In the genomic region with DNA sequence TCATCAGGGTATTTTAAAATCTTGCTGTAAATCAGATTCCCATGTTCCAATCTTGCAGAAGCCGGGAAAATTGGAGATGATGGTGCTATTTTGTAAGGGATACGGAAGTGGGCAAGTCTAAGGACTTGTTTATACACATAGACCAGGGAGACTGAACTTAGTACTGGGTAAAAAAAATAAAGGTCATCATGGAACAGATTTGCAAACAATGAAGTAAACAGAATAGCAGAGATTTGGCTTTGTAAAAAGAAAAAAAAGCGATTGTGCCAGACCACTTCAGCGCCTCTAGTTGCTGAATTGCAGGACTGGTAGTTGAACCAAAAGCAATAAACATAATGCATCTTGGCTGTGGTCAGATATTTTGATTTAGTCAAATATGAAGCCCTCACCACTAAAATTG, we compare ENCODE assay signal across 31 cellular contexts.
"Had no signal": no experiment of that assay in that cellular context is flagged by ENCODE, and none has a peak within 500 bp of the region (broad histone marks: within the 10 kb centered on the region; RNA-seq: fewer than 3 reads in every experiment).

No MANE protein-coding gene starts in this region.

- FAIRE-seq: astrocyte, colon had no signal

- H3K27me3 ChIP-seq: brain microvascular endothelial cell, esophagus squamous epithelium, foreskin keratinocyte, heart left ventricle had no signal

- H3K27ac ChIP-seq: brain microvascular endothelial cell, heart left ventricle, WERI-Rb-1 had no signal

- DNase-seq: activated B cell treated with CpG ODN at 0.5 μM for 24 hours; activated CD4-positive, alpha-beta T cell treated with anti-CD3 and anti-CD28 coated beads for 48 hours; activated CD4-positive, alpha-beta T cell treated with anti-CD3 and anti-CD28 coated beads, Interleukin-2, amount 50 U/mL, for 1 hour; activated CD4-positive, alpha-beta T cell treated with anti-CD3 and anti-CD28 coated beads, Interleukin-2, amount 50 U/mL, for 48 hours; activated CD8-positive, alpha-beta memory T cell treated with anti-CD3 and anti-CD28 coated beads for 24 hours; activated CD8-positive, alpha-beta T cell treated with anti-CD3 and anti-CD28 coated beads for 36 hours; activated effector memory CD4-positive, alpha-beta T cell treated with Interleukin-2 at 50 U/mL for 16 hours; activated gamma-delta T cell treated with Interleukin-2 at 50 U/mL for 16 hours; activated naive CD4-positive, alpha-beta T cell treated with anti-CD3 and anti-CD28 coated beads, Interleukin-2, amount 50 U/mL, for 16 hours; activated naive CD4-positive, alpha-beta T cell treated with Interleukin-2 at 50 U/mL for 16 hours; activated T-cell treated with anti-CD3 and anti-CD28 coated beads, Interleukin-2, amount 50 U/mL, for 4 hours; amniotic stem cell; anterior cingulate cortex; brain microvascular endothelial cell; caudate nucleus; cortex of kidney; dermis blood vessel endothelial cell; effector CD4-positive, alpha-beta T cell; effector memory CD8-positive, alpha-beta T cell; esophagus squamous epithelium; foreskin keratinocyte; glutamatergic neuron; heart left ventricle; T-helper 1 cell; T-helper 17 cell; T1000; WERI-Rb-1 had no signal

- H3K9me3 ChIP-seq: esophagus squamous epithelium, heart left ventricle had no signal

- ATAC-seq: activated CD4-positive, CD25-positive, alpha-beta regulatory T cell treated with anti-CD3 and anti-CD28 coated beads, Interleukin-2, amount 50 U/mL, for 24 hours; activated CD8-positive, alpha-beta T cell treated with anti-CD3 and anti-CD28 coated beads for 36 hours; activated T-cell treated with anti-CD3 and anti-CD28 coated beads, Interleukin-2, amount 50 U/mL, for 4 hours; activated T-helper 17 cell treated with anti-CD3 and anti-CD28 coated beads, Interleukin-2, amount 50 U/mL, for 72 hours; effector memory CD8-positive, alpha-beta T cell; foreskin keratinocyte; heart left ventricle; T-helper 17 cell had no signal

- H3K36me3 ChIP-seq: brain microvascular endothelial cell, heart left ventricle, WERI-Rb-1 had no signal

- H3K4me3 ChIP-seq: esophagus squamous epithelium, heart left ventricle had no signal
